Comparison of ENCODE assay signal across 3 cellular contexts in the genomic region with DNA sequence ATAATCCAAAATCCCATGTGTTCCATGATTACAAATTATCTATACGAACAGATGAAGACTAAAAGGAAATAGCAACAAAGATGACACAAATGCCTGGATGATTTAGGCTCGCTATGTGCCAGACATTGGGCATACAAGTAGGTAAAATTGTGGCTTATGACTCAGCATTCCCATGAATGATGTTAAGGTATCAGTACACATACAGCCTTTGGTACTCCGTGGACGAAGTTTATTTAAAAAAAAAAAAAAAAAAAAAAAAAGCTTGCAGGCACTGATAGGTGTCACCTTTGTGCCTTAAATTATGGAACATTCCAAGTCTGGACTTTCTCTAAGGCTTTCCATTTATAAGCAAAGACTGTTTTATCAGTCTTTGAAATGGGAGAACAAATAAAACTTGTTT.
A peak's percentile ranks its signal among the peaks of the same experiment; 100 is the strongest.
TF ChIP-seq lines count a peak whose summit lies in the region.

No MANE protein-coding gene starts in this region.

TF ChIP-seq in SK-N-SH, 30 proteins besides CTCF, POLR2A, EP300 and RAD21:
- no peak for TF ChIP-seq RFX5 (IDR thresholded peaks at IDR 0.05; ENCODE audit: low read length)
- 0 out of 2 replicates have a peak, but pooled peaks have one; percentile 7 for TF ChIP-seq JUND (IDR thresholded peaks at IDR 0.05)

TF ChIP-seq in SK-N-SH treated with all-trans-retinoic acid at 6 μM for 48 hours, 23 proteins besides CTCF, POLR2A, EP300 and RAD21:
- TF ChIP-seq RARB (CRISPR knock-in tag; IDR thresholded peaks at IDR 0.05) (no peak), ZFP30 (CRISPR knock-in tag; IDR thresholded peaks at IDR 0.05) (no peak), ARNTL (CRISPR knock-in tag; IDR thresholded peaks at IDR 0.05; ENCODE audit: borderline replicate concordance, low read depth) (no peak), TOX (CRISPR knock-in tag; IDR thresholded peaks at IDR 0.05; ENCODE audit: borderline replicate concordance) (no peak), BACH2 (CRISPR knock-in tag; IDR thresholded peaks at IDR 0.05; ENCODE audit: borderline replicate concordance) (no peak), ZNF70 (CRISPR knock-in tag; IDR thresholded peaks at IDR 0.05) (no peak), TCF4 (CRISPR knock-in tag; IDR thresholded peaks at IDR 0.05; ENCODE audit: borderline replicate concordance) (no peak), GLIS3 (CRISPR knock-in tag; IDR thresholded peaks at IDR 0.05) (no peak), ZNF565 (CRISPR knock-in tag; conservative IDR thresholded peaks at IDR 0.05; ENCODE audit: low read depth) (no peak), SNAI2 (CRISPR knock-in tag; IDR thresholded peaks at IDR 0.05) (no peak), ESRRG (CRISPR knock-in tag; IDR thresholded peaks at IDR 0.05) (no peak), PPARA (CRISPR knock-in tag; IDR thresholded peaks at IDR 0.05; ENCODE audit: borderline replicate concordance) (no peak)
- TF ChIP-seq, protein P1, sequence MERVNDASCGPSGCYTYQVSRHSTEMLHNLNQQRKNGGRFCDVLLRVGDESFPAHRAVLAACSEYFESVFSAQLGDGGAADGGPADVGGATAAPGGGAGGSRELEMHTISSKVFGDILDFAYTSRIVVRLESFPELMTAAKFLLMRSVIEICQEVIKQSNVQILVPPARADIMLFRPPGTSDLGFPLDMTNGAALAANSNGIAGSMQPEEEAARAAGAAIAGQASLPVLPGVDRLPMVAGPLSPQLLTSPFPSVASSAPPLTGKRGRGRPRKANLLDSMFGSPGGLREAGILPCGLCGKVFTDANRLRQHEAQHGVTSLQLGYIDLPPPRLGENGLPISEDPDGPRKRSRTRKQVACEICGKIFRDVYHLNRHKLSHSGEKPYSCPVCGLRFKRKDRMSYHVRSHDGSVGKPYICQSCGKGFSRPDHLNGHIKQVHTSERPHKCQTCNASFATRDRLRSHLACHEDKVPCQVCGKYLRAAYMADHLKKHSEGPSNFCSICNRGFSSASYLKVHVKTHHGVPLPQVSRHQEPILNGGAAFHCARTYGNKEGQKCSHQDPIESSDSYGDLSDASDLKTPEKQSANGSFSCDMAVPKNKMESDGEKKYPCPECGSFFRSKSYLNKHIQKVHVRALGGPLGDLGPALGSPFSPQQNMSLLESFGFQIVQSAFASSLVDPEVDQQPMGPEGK (CRISPR knock-in tag; IDR thresholded peaks at IDR 0.05; ENCODE audit: borderline replicate concordance): no peak
- TF ChIP-seq, protein P2, sequence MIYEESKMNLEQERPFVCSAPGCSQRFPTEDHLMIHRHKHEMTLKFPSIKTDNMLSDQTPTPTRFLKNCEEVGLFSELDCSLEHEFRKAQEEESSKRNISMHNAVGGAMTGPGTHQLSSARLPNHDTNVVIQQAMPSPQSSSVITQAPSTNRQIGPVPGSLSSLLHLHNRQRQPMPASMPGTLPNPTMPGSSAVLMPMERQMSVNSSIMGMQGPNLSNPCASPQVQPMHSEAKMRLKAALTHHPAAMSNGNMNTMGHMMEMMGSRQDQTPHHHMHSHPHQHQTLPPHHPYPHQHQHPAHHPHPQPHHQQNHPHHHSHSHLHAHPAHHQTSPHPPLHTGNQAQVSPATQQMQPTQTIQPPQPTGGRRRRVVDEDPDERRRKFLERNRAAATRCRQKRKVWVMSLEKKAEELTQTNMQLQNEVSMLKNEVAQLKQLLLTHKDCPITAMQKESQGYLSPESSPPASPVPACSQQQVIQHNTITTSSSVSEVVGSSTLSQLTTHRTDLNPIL (CRISPR knock-in tag; IDR thresholded peaks at IDR 0.05; ENCODE audit: low read depth): no peak
- TF ChIP-seq, protein P3, sequence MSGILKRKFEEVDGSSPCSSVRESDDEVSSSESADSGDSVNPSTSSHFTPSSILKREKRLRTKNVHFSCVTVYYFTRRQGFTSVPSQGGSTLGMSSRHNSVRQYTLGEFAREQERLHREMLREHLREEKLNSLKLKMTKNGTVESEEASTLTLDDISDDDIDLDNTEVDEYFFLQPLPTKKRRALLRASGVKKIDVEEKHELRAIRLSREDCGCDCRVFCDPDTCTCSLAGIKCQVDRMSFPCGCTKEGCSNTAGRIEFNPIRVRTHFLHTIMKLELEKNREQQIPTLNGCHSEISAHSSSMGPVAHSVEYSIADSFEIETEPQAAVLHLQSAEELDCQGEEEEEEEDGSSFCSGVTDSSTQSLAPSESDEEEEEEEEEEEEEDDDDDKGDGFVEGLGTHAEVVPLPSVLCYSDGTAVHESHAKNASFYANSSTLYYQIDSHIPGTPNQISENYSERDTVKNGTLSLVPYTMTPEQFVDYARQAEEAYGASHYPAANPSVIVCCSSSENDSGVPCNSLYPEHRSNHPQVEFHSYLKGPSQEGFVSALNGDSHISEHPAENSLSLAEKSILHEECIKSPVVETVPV (CRISPR knock-in tag; IDR thresholded peaks at IDR 0.05): no peak
- TF ChIP-seq, protein P4, sequence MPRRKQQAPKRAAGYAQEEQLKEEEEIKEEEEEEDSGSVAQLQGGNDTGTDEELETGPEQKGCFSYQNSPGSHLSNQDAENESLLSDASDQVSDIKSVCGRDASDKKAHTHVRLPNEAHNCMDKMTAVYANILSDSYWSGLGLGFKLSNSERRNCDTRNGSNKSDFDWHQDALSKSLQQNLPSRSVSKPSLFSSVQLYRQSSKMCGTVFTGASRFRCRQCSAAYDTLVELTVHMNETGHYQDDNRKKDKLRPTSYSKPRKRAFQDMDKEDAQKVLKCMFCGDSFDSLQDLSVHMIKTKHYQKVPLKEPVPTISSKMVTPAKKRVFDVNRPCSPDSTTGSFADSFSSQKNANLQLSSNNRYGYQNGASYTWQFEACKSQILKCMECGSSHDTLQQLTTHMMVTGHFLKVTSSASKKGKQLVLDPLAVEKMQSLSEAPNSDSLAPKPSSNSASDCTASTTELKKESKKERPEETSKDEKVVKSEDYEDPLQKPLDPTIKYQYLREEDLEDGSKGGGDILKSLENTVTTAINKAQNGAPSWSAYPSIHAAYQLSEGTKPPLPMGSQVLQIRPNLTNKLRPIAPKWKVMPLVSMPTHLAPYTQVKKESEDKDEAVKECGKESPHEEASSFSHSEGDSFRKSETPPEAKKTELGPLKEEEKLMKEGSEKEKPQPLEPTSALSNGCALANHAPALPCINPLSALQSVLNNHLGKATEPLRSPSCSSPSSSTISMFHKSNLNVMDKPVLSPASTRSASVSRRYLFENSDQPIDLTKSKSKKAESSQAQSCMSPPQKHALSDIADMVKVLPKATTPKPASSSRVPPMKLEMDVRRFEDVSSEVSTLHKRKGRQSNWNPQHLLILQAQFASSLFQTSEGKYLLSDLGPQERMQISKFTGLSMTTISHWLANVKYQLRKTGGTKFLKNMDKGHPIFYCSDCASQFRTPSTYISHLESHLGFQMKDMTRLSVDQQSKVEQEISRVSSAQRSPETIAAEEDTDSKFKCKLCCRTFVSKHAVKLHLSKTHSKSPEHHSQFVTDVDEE (CRISPR knock-in tag; IDR thresholded peaks at IDR 0.05): no peak
- TF ChIP-seq, protein P5, sequence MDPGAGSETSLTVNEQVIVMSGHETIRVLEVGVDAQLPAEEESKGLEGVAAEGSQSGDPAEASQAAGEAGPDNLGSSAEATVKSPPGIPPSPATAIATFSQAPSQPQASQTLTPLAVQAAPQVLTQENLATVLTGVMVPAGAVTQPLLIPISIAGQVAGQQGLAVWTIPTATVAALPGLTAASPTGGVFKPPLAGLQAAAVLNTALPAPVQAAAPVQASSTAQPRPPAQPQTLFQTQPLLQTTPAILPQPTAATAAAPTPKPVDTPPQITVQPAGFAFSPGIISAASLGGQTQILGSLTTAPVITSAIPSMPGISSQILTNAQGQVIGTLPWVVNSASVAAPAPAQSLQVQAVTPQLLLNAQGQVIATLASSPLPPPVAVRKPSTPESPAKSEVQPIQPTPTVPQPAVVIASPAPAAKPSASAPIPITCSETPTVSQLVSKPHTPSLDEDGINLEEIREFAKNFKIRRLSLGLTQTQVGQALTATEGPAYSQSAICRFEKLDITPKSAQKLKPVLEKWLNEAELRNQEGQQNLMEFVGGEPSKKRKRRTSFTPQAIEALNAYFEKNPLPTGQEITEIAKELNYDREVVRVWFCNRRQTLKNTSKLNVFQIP (CRISPR knock-in tag; IDR thresholded peaks at IDR 0.05; ENCODE audit: borderline replicate concordance, low read depth): no peak

TF ChIP-seq in K562, 482 proteins besides CTCF, POLR2A, EP300 and RAD21 (continues in another document):
- TF ChIP-seq MEIS2 (IDR thresholded peaks at IDR 0.05; ENCODE audit: partially characterized antibody) (peak; percentile 67), TAL1 (IDR thresholded peaks at IDR 0.05) (peak; percentile 38), TCF3 (CRISPR knock-in tag; IDR thresholded peaks at IDR 0.05) (peak; percentile 28; the same call in 1 of the 2 replicates), CREM (IDR thresholded peaks at IDR 0.05; ENCODE audit: low read depth) (no peak), CEBPB (tag; IDR thresholded peaks at IDR 0.05) (no peak), TRIM24 (IDR thresholded peaks at IDR 0.05) (0 out of 4 replicates have a peak, but pooled peaks of 1 of the 2 experiments have one; percentile 28), RCOR1 (IDR thresholded peaks at IDR 0.05; ENCODE audit: borderline replicate concordance in 1 of 2, low read depth in 2 of 2, low read length in 2 of 2) (peak in 1 of 2 experiments; percentile 14; a peak in 1 of 4 replicates), CBFA2T3 (IDR thresholded peaks at IDR 0.05) (peak; percentile 63), MAFF (IDR thresholded peaks at IDR 0.05; ENCODE audit: low read length) (peak; percentile 62), ARID1B (IDR thresholded peaks at IDR 0.05) (peak; percentile 43), FOSL1 (tag; conservative IDR thresholded peaks at IDR 0.05) (peak; percentile 33; the same call in 1 of the 2 replicates), ZNF146 (CRISPR knock-in tag; IDR thresholded peaks at IDR 0.05; ENCODE audit: unreplicated experiment) (no peak), C11orf30 (IDR thresholded peaks at IDR 0.05; ENCODE audit: low read depth) (peak; percentile 70; the same call in 1 of the 2 replicates), SAFB2 (IDR thresholded peaks at IDR 0.05; ENCODE audit: borderline replicate concordance, low read depth, low read length, severe bottlenecking) (no peak), NFE2 (IDR thresholded peaks at IDR 0.05; ENCODE audit: low read depth) (peak; percentile 86)
- TF ChIP-seq, protein P6, sequence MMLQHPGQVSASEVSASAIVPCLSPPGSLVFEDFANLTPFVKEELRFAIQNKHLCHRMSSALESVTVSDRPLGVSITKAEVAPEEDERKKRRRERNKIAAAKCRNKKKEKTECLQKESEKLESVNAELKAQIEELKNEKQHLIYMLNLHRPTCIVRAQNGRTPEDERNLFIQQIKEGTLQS (IDR thresholded peaks at IDR 0.05): peak; percentile 35; the same call in 1 of the 2 replicates
- TF ChIP-seq, protein P6 (CRISPR knock-in tag; conservative IDR thresholded peaks at IDR 0.05): no peak
- TF ChIP-seq, protein P7, sequence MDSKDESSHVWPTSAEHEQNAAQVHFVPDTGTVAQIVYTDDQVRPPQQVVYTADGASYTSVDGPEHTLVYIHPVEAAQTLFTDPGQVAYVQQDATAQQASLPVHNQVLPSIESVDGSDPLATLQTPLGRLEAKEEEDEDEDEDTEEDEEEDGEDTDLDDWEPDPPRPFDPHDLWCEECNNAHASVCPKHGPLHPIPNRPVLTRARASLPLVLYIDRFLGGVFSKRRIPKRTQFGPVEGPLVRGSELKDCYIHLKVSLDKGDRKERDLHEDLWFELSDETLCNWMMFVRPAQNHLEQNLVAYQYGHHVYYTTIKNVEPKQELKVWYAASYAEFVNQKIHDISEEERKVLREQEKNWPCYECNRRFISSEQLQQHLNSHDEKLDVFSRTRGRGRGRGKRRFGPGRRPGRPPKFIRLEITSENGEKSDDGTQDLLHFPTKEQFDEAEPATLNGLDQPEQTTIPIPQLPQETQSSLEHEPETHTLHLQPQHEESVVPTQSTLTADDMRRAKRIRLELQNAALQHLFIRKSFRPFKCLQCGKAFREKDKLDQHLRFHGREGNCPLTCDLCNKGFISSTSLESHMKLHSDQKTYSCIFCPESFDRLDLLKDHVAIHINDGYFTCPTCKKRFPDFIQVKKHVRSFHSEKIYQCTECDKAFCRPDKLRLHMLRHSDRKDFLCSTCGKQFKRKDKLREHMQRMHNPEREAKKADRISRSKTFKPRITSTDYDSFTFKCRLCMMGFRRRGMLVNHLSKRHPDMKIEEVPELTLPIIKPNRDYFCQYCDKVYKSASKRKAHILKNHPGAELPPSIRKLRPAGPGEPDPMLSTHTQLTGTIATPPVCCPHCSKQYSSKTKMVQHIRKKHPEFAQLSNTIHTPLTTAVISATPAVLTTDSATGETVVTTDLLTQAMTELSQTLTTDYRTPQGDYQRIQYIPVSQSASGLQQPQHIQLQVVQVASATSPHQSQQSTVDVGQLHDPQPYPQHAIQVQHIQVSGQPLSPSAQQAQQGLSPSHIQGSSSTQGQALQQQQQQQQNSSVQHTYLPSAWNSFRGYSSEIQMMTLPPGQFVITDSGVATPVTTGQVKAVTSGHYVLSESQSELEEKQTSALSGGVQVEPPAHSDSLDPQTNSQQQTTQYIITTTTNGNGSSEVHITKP (IDR thresholded peaks at IDR 0.05; ENCODE audit: partially characterized antibody): peak; percentile 84
